Comparison of ENCODE assay signal across 8 cellular contexts in the genomic region with DNA sequence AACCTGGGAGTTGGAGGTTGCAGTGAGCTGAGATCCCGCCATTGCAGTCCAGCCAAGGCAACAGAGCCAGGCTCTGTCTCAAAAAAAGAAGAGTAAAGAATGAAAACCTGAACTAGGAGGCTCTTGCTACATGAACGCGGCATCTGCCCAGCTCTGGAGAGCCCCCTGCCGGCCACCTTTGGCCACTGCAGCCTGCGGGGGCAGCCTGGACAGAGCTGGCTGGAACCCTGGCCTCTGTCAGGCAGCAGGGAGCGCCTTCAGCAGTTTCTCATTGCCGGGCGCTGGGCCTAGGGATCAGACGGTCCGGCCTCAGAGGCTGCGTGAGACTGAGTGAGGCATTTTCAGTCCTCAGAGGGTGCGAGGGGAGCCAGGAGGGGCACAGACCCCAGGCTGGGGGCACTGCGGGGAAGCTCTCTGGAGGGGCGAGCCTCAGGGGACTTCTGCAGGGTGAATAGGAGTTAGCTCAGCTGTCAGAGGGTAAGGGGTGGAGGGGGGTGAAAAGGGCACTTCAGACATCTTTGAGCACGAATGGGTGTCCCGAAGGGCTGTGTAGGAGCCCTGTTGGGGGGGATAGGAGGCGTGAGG. TPM values are rescaled to one million over a fixed set of nuclear protein-coding genes. Genes with fewer than 3 reads are reported as not detected.
DNase-seq lines count a peak whose midpoint lies in the region; ATAC-seq and TF ChIP-seq lines count a peak whose summit lies in the region.

No MANE protein-coding gene starts in this region.

- peak overlapping the region; percentile 28; the same call in 1 of the 2 replicates for H3K4me2 ChIP-seq in HCT116 (ENCODE audit: low read length)

- no peak overlapping the region for H2AFZ ChIP-seq in HCT116 (ENCODE audit: low read depth, low read length, poor library complexity, severe bottlenecking)

- H3K9me3 Mint-ChIP-seq in activated CD4-positive, alpha-beta T cell treated with anti-CD3 and anti-CD28 coated beads, Interleukin-2, amount 10 ng/mL, durations not matched to agents 24 days and 14 days, result no peaks in the 10 kb centered on the region

- DNase-seq in DMS 273 treated with DMSO at 0.1 percent for 48 hours (lab: John Stamatoyannopoulos, UW) (peak; percentile 44), HCT116 (ENCODE audit: low read depth, low spot score) (peak; percentile 45), NCI-H2227 (lab: John Stamatoyannopoulos, UW; ENCODE audit: unreplicated experiment) (peak; percentile 72), coronary artery (ENCODE audit: low spot score) (peak; percentile 87), left lung (peak; percentile 78 to 95)
- DNase-seq in activated CD4-positive, alpha-beta T cell treated with anti-CD3 and anti-CD28 coated beads, Interleukin-2, amount 10 ng/mL, durations not matched to agents 24 days and 14 days, result peak; percentile 94
- DNase-seq in stimulated activated CD4-positive, alpha-beta T cell treated with anti-CD3 and anti-CD28 coated beads, TNF-alpha, amount 100 ng/mL, for 1 hour (ENCODE audit: low read depth in 3 of 3, low spot score in 1 of 3), result peak; percentile 20 to 69 (median 43)

- POLR2A ChIA-PET in HCT116 (lab: Charles Lee), result interaction anchor here (1.1 kb wide), 1 partner anchor 26 kb away, joined by 3 read pairs; no protein-coding TSS in a partner anchor

- peaks cover 20 to 28% of the 10 kb centered on the region in 2 experiments for H3K4me1 ChIP-seq in HCT116 (ENCODE audit: control insufficient read depth in 1 of 2, insufficient read depth in 2 of 2, low read length in 2 of 2)
- peaks cover 0 to 13% of the 10 kb centered on the region in 2 donors for H3K4me1 ChIP-seq in left lung

- TF ChIP-seq CTCF in HCT116 (IDR thresholded peaks at IDR 0.05 in 2 of 3, conservative IDR thresholded peaks at IDR 0.05 in 1 of 3; ENCODE audit: borderline replicate concordance in 1 of 3, insufficient read depth in 1 of 3, low read depth in 2 of 3, low read length in 2 of 3) (peak; percentile 97 to 100 (median 98)), coronary artery (IDR thresholded peaks at IDR 0.05) (peak; percentile 99), left lung (IDR thresholded peaks at IDR 0.05) (peak; percentile 99 to 100)

- no peaks in the 10 kb centered on the region for H3K9me3 ChIP-seq in HCT116 (ENCODE audit: control insufficient read depth in 1 of 2, insufficient read depth in 1 of 2, low read depth in 1 of 2, low read length in 2 of 2)
- H3K9me3 ChIP-seq in left lung, result no peaks in the 10 kb centered on the region

- ATAC-seq in HCT116 (peak; percentile 87), left lung (peak; percentile 79), HG03108 (IDR thresholded peaks at IDR 0.05; ENCODE audit: unreplicated experiment) (no peak)

- H3K27me3 Mint-ChIP-seq in activated CD4-positive, alpha-beta T cell treated with anti-CD3 and anti-CD28 coated beads, Interleukin-2, amount 10 ng/mL, durations not matched to agents 24 days and 14 days, result peaks cover 14% of the 10 kb centered on the region

- peak overlapping the region; percentile 8; the same call in 1 of the 2 replicates for H3K27ac ChIP-seq in HCT116 (ENCODE audit: low read depth, low read length)
- peak overlapping the region; percentile 15 to 90 for H3K27ac ChIP-seq in coronary artery
- no peak overlapping the region for H3K27ac ChIP-seq in left lung

- TF ChIP-seq POLR2A in HCT116 (IDR thresholded peaks at IDR 0.05; ENCODE audit: borderline replicate concordance, extremely low read depth, insufficient read depth, insufficient read length), result no peak

- H3K36me3 Mint-ChIP-seq in activated CD4-positive, alpha-beta T cell treated with anti-CD3 and anti-CD28 coated beads, Interleukin-2, amount 10 ng/mL, durations not matched to agents 24 days and 14 days (ENCODE audit: low read depth), result no peaks in the 10 kb centered on the region

- BruUV-seq in HCT116 (replicated peaks; lab: Mats Ljungman, UMichigan), result no TSS peak

- no peak overlapping the region for H3K9ac ChIP-seq in HCT116 (ENCODE audit: low read length)

- intact Hi-C loops in HCT116 (cut with micrococcal nuclease), result loop anchor here (1.0 kb wide), 2 partner anchors 62 to 374 kb away; no protein-coding TSS in a partner anchor
- intact Hi-C loops in activated CD4-positive, alpha-beta T cell treated with anti-CD3 and anti-CD28 coated beads, Interleukin-2, amount 10 ng/mL, durations not matched to agents 24 days and 14 days (cut with micrococcal nuclease), result loop anchor here (2.0 kb wide), 2 partner anchors 134 to 374 kb away; no protein-coding TSS in a partner anchor
- intact Hi-C loops in left lung (cut with DNase I), result no loop called here

- no peaks in the 10 kb centered on the region for H4K20me1 ChIP-seq in HCT116 (ENCODE audit: insufficient read depth)

- peak; percentile 87 for TF ChIP-seq RAD21 in HCT116 (IDR thresholded peaks at IDR 0.05; ENCODE audit: low read depth)

- no peak overlapping the region for H3K4me3 Mint-ChIP-seq in activated CD4-positive, alpha-beta T cell treated with anti-CD3 and anti-CD28 coated beads, Interleukin-2, amount 10 ng/mL, durations not matched to agents 24 days and 14 days

- no peaks in the 10 kb centered on the region for H3K4me1 Mint-ChIP-seq in activated CD4-positive, alpha-beta T cell treated with anti-CD3 and anti-CD28 coated beads, Interleukin-2, amount 10 ng/mL, durations not matched to agents 24 days and 14 days

- H3K4me3 ChIP-seq in HCT116 (replicated peaks in 1 of 2; ENCODE audit: low read depth in 1 of 2, low read length in 2 of 2) (no peak overlapping the region), coronary artery (no peak overlapping the region), left lung (no peak overlapping the region)

- H3K9me2 ChIP-seq in HCT116 (ENCODE audit: insufficient read depth), result no peaks in the 10 kb centered on the region

- CTCF ChIA-PET in HCT116 (lab: Charles Lee), result interaction anchor here (0.6 to 2.3 kb wide), 14 partner anchors 8 to 462 kb away, joined by 3 to 19 read pairs (median 4); a partner anchor contains a TSS

- H3K79me2 ChIP-seq in HCT116 (ENCODE audit: insufficient read depth, low read length), result no peaks in the 10 kb centered on the region

- H3K27ac Mint-ChIP-seq in activated CD4-positive, alpha-beta T cell treated with anti-CD3 and anti-CD28 coated beads, Interleukin-2, amount 10 ng/mL, durations not matched to agents 24 days and 14 days, result no peak overlapping the region

- RAD21 ChIA-PET in HCT116 (lab: Charles Lee; ENCODE audit: low non-redundant PET in 1 of 2, low total read pairs in 2 of 2, uncharacterized antibody in 2 of 2, unreplicated experiment in 2 of 2), result interaction anchor here (0.6 to 1.1 kb wide), 5 partner anchors 135 to 400 kb away, joined by 3 to 6 read pairs (median 3); no protein-coding TSS in a partner anchor

- H3K27me3 ChIP-seq in HCT116 (ENCODE audit: insufficient read depth, low read length) (no peaks in the 10 kb centered on the region), left lung (peaks cover 6 to 91% of the 10 kb centered on the region in 2 donors)

- no peaks in the 10 kb centered on the region for H3K36me3 ChIP-seq in HCT116 (ENCODE audit: control insufficient read depth in 1 of 2, insufficient read depth in 2 of 2, low read length in 2 of 2)
- H3K36me3 ChIP-seq in left lung, result no peaks in the 10 kb centered on the region

TF ChIP-seq in HCT116, 20 proteins besides CTCF, POLR2A, EP300 and RAD21:
- TF ChIP-seq, protein P1, sequence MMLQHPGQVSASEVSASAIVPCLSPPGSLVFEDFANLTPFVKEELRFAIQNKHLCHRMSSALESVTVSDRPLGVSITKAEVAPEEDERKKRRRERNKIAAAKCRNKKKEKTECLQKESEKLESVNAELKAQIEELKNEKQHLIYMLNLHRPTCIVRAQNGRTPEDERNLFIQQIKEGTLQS (IDR thresholded peaks at IDR 0.05), result no peak
- TF ChIP-seq EZH2 (IDR thresholded peaks at IDR 0.05), result no peak
- TF ChIP-seq POLR2AphosphoS5 (IDR thresholded peaks at IDR 0.05; ENCODE audit: low read depth, low read length), result no peak
- no peak for TF ChIP-seq SRF (IDR thresholded peaks at IDR 0.05; ENCODE audit: low read depth)
- no peak for TF ChIP-seq ZNF274 (IDR thresholded peaks at IDR 0.05; ENCODE audit: low read depth, low read length)
- TF ChIP-seq YY1 (IDR thresholded peaks at IDR 0.05; ENCODE audit: extremely low read depth, insufficient replicate concordance, low read depth, low read length), result no peak
- TF ChIP-seq, protein P2, sequence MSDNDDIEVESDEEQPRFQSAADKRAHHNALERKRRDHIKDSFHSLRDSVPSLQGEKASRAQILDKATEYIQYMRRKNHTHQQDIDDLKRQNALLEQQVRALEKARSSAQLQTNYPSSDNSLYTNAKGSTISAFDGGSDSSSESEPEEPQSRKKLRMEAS (IDR thresholded peaks at IDR 0.05), result no peak
- no peak for TF ChIP-seq FOSL1 (IDR thresholded peaks at IDR 0.05; ENCODE audit: low read depth)
- no peak; the same call in 1 of the 2 replicates for TF ChIP-seq EGR1 (IDR thresholded peaks at IDR 0.05; ENCODE audit: low read depth)
- no peak for TF ChIP-seq CEBPB (IDR thresholded peaks at IDR 0.05; ENCODE audit: low read depth)
- no peak for TF ChIP-seq ZFX (IDR thresholded peaks at IDR 0.05)

RNA-seq across cellular contexts. Expression of a gene that starts 17.5 kb away (rescaled TPM):
- 2.4 TPM for total RNA-seq in HCT116 (2021; ENCODE audit: unreplicated experiment)
- polyA plus RNA-seq in HCT116 (2012), result 1.4 and 1.8 TPM in 2 replicates
- not detected in 2 replicates for total RNA-seq in activated CD4-positive, alpha-beta T cell treated with anti-CD3 and anti-CD28 coated beads, Interleukin-2, amount 10 ng/mL, durations not matched to agents 24 days and 14 days
- total RNA-seq in left lung, result 1 to 10 TPM; 1.6 to 6.3 TPM

RNA-seq across cellular contexts. Expression of a gene that starts 38.9 kb away (rescaled TPM):
- total RNA-seq in HCT116 (2021; ENCODE audit: unreplicated experiment) (1.1 TPM), left lung (under 1 TPM in 1 of 2 donors, not detected in 1; 0.32 TPM)
- polyA plus RNA-seq in HCT116 (2012), result 0.14 and 0.59 TPM in 2 replicates
- not detected in 2 replicates for total RNA-seq in activated CD4-positive, alpha-beta T cell treated with anti-CD3 and anti-CD28 coated beads, Interleukin-2, amount 10 ng/mL, durations not matched to agents 24 days and 14 days

RNA-seq across cellular contexts. Expression of a gene that starts 51.6 kb away (rescaled TPM):
- total RNA-seq in HCT116 (2021; ENCODE audit: unreplicated experiment), result 109 TPM
- 169 and 183 TPM in 2 replicates for polyA plus RNA-seq in HCT116 (2012)
- total RNA-seq in activated CD4-positive, alpha-beta T cell treated with anti-CD3 and anti-CD28 coated beads, Interleukin-2, amount 10 ng/mL, durations not matched to agents 24 days and 14 days, result 76.1 and 81.6 TPM in 2 replicates
- 100 to 1,000 TPM; 192 to 218 TPM for total RNA-seq in left lung

Comparison
In these comparisons a context has a peak if more than half of its experiments do, and no peak if none do; other contexts are left out.
1. DNase-seq: peak in every context shown above with its lines; median percentile 94 in activated CD4-positive, alpha-beta T cell treated with anti-CD3 and anti-CD28 coated beads, Interleukin-2, amount 10 ng/mL, durations not matched to agents 24 days and 14 days; 87 in coronary artery; 86 in left lung; 72 in NCI-H2227; 45 in HCT116; 44 in DMS 273 treated with DMSO at 0.1 percent for 48 hours; 43 in stimulated activated CD4-positive, alpha-beta T cell treated with anti-CD3 and anti-CD28 coated beads, TNF-alpha, amount 100 ng/mL, for 1 hour.
2. H3K27ac ChIP-seq: peak in HCT116 (single experiment) and coronary artery (2 of 2); none in left lung (0 of 2).
3. intact Hi-C loops: an anchor here in HCT116 (1.0 kb wide) and activated CD4-positive, alpha-beta T cell treated with anti-CD3 and anti-CD28 coated beads, Interleukin-2, amount 10 ng/mL, durations not matched to agents 24 days and 14 days (2.0 kb wide); none called in left lung.
4. Peak in every context shown above with its lines, with median percentiles within 50 percentile points of each other: CTCF ChIP-seq.